17 cellular contexts compared by ENCODE assay signal in genomic region chr17:55897301-55897700, GRCh38.
"Had no signal": no experiment of that assay in that cellular context is flagged by ENCODE, and none has a peak within 500 bp of the region (broad histone marks: within the 10 kb centered on the region; RNA-seq: fewer than 3 reads in every experiment).

No MANE protein-coding gene starts in this region.

- H3K4me3 ChIP-seq: thoracic aorta had no signal

- H3K9me3 ChIP-seq: thoracic aorta had no signal

- H3K27ac ChIP-seq: brain microvascular endothelial cell, foreskin keratinocyte, thoracic aorta had no signal

- H3K36me3 ChIP-seq: brain microvascular endothelial cell, thoracic aorta had no signal

- DNase-seq: activated CD4-positive, alpha-beta T cell treated with anti-CD3 and anti-CD28 coated beads for 48 hours; activated CD8-positive, alpha-beta T cell treated with anti-CD3 and anti-CD28 coated beads for 36 hours; activated effector memory CD4-positive, alpha-beta T cell treated with Interleukin-2 at 50 U/mL for 16 hours; activated T-cell treated with anti-CD3 and anti-CD28 coated beads, Interleukin-2, amount 50 U/mL, for 4 hours; brain microvascular endothelial cell; dermis blood vessel endothelial cell; effector memory CD8-positive, alpha-beta T cell; foreskin keratinocyte; head of caudate nucleus; immature natural killer cell; mesenchymal stem cell; nucleus accumbens; stimulated activated CD4-positive, alpha-beta T cell treated with anti-CD3 and anti-CD28 coated beads, Interleukin-12 subunit alpha, Interleukin-12 subunit beta, amount 100 ng/mL, for 4 hours; SW 1271 had no signal

- ATAC-seq: activated CD8-positive, alpha-beta T cell treated with anti-CD3 and anti-CD28 coated beads for 36 hours; activated T-cell treated with anti-CD3 and anti-CD28 coated beads, Interleukin-2, amount 50 U/mL, for 4 hours; effector memory CD8-positive, alpha-beta T cell; foreskin keratinocyte; stimulated activated effector memory CD8-positive, alpha-beta T cell treated with anti-CD3 and anti-CD28 coated beads, Interleukin-12 subunit alpha, Interleukin-12 subunit beta, amount 100 ng/mL, for 72 hours; WTC11 had no signal

- H3K27me3 ChIP-seq: brain microvascular endothelial cell, foreskin keratinocyte had no signal

- H3K4me1 ChIP-seq: foreskin keratinocyte had no signal
